ENCODE assay signal across 8 cellular contexts in the genomic region with DNA sequence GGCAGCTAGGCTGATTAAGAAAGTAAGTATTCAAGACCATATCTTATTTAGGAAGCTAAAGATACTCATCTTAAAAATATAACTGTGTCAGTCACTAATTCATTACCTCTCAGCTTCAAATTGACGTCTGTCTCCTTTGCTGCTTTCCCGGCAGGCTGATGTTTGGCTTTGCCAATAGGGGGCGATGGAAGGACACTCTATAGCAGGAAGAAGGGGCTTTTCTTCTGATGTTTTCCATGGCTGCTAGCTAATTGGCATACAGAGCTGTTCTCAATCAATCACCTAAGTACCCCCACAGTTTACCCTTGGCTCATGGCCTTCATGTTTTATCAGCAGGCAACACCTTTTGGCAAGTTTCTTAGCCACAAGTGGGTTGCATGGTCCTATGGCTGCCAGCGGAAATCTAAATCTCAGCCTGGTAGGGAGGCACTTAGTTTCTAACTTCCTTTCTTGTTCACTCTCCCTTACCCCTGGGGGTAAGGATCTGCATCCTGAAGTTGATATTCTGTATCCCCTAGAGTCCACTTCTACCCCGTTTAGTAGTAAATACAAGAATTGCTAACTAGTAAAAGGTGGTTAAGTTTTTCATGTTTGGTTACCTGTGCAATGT. TPM values are rescaled to one million over a fixed set of nuclear protein-coding genes. Genes with fewer than 3 reads are reported as not detected.
DNase-seq lines count a peak whose midpoint lies in the region; FAIRE-seq and TF ChIP-seq lines count a peak whose summit lies in the region.

No MANE protein-coding gene starts in this region.

- H3K27ac ChIP-seq in adrenal gland (no peak overlapping the region), kidney (ENCODE audit: low read depth in 2 of 2, low read length in 2 of 2) (no peak overlapping the region)

- 35 to 53% (median 48%) methylated on average over 3 to 5 of the region's 5 CpGs for WGBS in adrenal gland, 4 donors

- no peaks in the 10 kb centered on the region for H3K27me3 ChIP-seq in adrenal gland

- no peak overlapping the region for H3K9ac ChIP-seq in kidney (ENCODE audit: low read length in 2 of 2)

- H3K4me3 ChIP-seq in adrenal gland (no peak overlapping the region), kidney (ENCODE audit: low read length in 2 of 2) (no peak overlapping the region)

- FAIRE-seq in GM19239 (lab: Jason Lieb, UNC) (peak; percentile 80), kidney (lab: Jason Lieb, UNC) (no peak)

- TF ChIP-seq CTCF in adrenal gland (IDR thresholded peaks at IDR 0.05), result peak; percentile 35 to 59 (median 45)
- TF ChIP-seq CTCF in kidney (IDR thresholded peaks at IDR 0.05; ENCODE audit: borderline replicate concordance, extremely low read depth, insufficient read depth), result peak; percentile 57

- H3K36me3 ChIP-seq in adrenal gland (replicated peaks in 1 of 2), result no peaks in the 10 kb centered on the region
- H3K36me3 ChIP-seq in kidney (ENCODE audit: control insufficient read depth in 1 of 2, insufficient read depth in 2 of 2, low read length in 2 of 2), result no peaks in the 10 kb centered on the region

- no peaks in the 10 kb centered on the region for H3K4me1 ChIP-seq in adrenal gland (replicated peaks in 1 of 2)
- H3K4me1 ChIP-seq in kidney (ENCODE audit: control insufficient read depth in 1 of 2, insufficient read depth in 1 of 2, low read depth in 1 of 2, low read length in 2 of 2), result no peaks in the 10 kb centered on the region

- TF ChIP-seq POLR2A in adrenal gland (IDR thresholded peaks at IDR 0.05), result no peak

- peak; percentile 50 for DNase-seq in COR-L47 (lab: John Stamatoyannopoulos, UW)
- peak; percentile 62 for DNase-seq in GM19239 (ENCODE audit: insufficient read length, low spot score)
- peak; percentile 4 for DNase-seq in NCI-H2227 treated with DMSO at 0.1 percent for 48 hours (lab: John Stamatoyannopoulos, UW)
- peak in 2 of 7 donors; percentile 36 to 43 for DNase-seq in adrenal gland
- DNase-seq in kidney, result no peak
- no peak for DNase-seq in mesenteric fat pad (ENCODE audit: low spot score)
- no peak for DNase-seq in midbrain (lab: John Stamatoyannopoulos, UW)
- DNase-seq in cerebellum (ENCODE audit: low spot score), result no peak

- intact Hi-C loops in adrenal gland (cut with DNase I), result no loop called here
- intact Hi-C loops in kidney (cut with DNase I), result no loop called here

- H3K9me3 ChIP-seq in adrenal gland (replicated peaks in 1 of 3) (no peaks in the 10 kb centered on the region), kidney (ENCODE audit: control insufficient read depth in 1 of 2, low read length in 2 of 2) (no peaks in the 10 kb centered on the region)

RNA-seq across cellular contexts. Expression of a gene that starts 45.0 kb away (rescaled TPM):
- total RNA-seq in adrenal gland (under 1 TPM in 7 of 8 donors, not detected in 1; 0.14 to 0.30 (median 0.17) TPM), kidney (5.3 TPM), mesenteric fat pad (0.19 TPM), cerebellum (10.0 TPM)
- polyA plus RNA-seq in adrenal gland (1 to 10 TPM in 1 of 3 donors, under 1 TPM in 2; 0.16 to 1.2 (median 0.30) TPM), kidney (ENCODE audit: insufficient read depth, low read depth, low replicate concordance) (1.5 TPM)

Comparison
In these comparisons a context has a peak if more than half of its experiments do, and no peak if none do; other contexts are left out.
1. DNase-seq: peak in COR-L47 (single experiment), GM19239 (single experiment) and NCI-H2227 treated with DMSO at 0.1 percent for 48 hours (single experiment); none in kidney (single experiment), mesenteric fat pad (single experiment), midbrain (single experiment) and cerebellum (single experiment).